ENCODE assay signal across 14 cellular contexts in the genomic region with DNA sequence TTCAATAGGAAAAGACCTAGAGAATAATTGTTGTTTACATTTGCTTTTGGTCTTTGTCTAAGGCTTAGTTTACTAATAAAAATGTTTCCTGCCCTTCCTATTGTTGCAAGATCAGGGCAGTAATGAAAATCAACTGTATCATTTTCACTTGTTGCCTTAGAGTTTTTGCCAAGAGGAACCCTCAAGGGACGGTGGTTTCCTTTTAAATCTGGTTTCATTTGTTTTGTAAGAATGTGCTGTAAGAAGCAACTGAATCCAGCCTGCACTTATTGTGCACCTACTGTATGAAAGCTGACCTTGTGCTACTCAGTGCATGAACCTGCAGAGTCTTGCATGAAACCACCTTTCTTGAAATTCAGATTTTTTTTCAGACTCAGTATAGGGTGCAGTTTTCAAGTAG. TPM values are rescaled to one million over a fixed set of nuclear protein-coding genes. Genes with fewer than 3 reads are reported as not detected.
DNase-seq lines count a peak whose midpoint lies in the region; ATAC-seq, FAIRE-seq and TF ChIP-seq lines count a peak whose summit lies in the region.
"Had no signal": no experiment of that assay in that cellular context is flagged by ENCODE, and none has a peak within 500 bp of the region (broad histone marks: within the 10 kb centered on the region; RNA-seq: fewer than 3 reads in every experiment).

No MANE protein-coding gene starts in this region.

- WGBS in HepG2 (ENCODE audit: low lambda C conversion rate) = 91% methylated on average over 1 of the region's 1 CpG
- WGBS in right lobe of liver (ENCODE audit: insufficient coverage, low coverage, low lambda C conversion rate, missing lambda C conversion rate) = 27% methylated on average over 1 of the region's 1 CpG

- H3F3A ChIP-seq in PC-9 (ENCODE audit: insufficient read depth, low read depth) = 0 out of 2 replicates have a peak, but pooled peaks cover 6% of the 10 kb centered on the region

- H3K4me2 ChIP-seq in HepG2 (ENCODE audit: low read depth, low read length) = peak overlapping the region; percentile 57
- H3K4me2 ChIP-seq in PC-9 = peak overlapping the region; percentile 92

- TF ChIP-seq RAD21 in HepG2 (CRISPR knock-in tag; IDR thresholded peaks at IDR 0.05) = no peak

- CTCF ChIA-PET in HepG2 (lab: Yijun Ruan, JAX; ENCODE audit: low intra/inter-chr PET ratio, low total read pairs) (no interaction called here), PC-9 (lab: Charles Lee) (interaction anchor here (0.6 kb wide), 1 partner anchor 133 kb away, joined by 19 read pairs; no protein-coding TSS in a partner anchor)

- in situ Hi-C loops in HepG2 (cut with HindIII; ENCODE audit: extremely low pct_ligation_motif_present, low pct_unique_long_range_greater_than_20kb) = loop anchor here (10.0 kb wide), 1 partner anchor 121 kb away; no protein-coding TSS in a partner anchor

- peaks cover 60% of the 10 kb centered on the region for H4K20me1 ChIP-seq in HepG2 (ENCODE audit: insufficient read depth, low read length)
- peaks cover 6% of the 10 kb centered on the region; the same call in 1 of the 2 replicates for H4K20me1 ChIP-seq in PC-9 (ENCODE audit: insufficient read depth)

- H3K27me3 ChIP-seq in HepG2 (ENCODE audit: control insufficient read depth in 1 of 2, insufficient read depth in 2 of 2, low read length in 2 of 2) = peaks cover 0 to 4% of the 10 kb centered on the region in 2 experiments; a peak in 1 of 5 replicates
- H3K27me3 ChIP-seq in right lobe of liver = peaks cover 4 to 30% of the 10 kb centered on the region in 2 donors
- H3K27me3 ChIP-seq in PC-9 (ENCODE audit: insufficient read depth, low read depth) = no peaks in the 10 kb centered on the region
- H3K27me3 ChIP-seq: SJSA1 had no signal

- TF ChIP-seq CTCF in HepG2 (CRISPR knock-in tag; IDR thresholded peaks at IDR 0.05) (no peak), right lobe of liver (IDR thresholded peaks at IDR 0.05) (no peak), PC-9 (conservative IDR thresholded peaks at IDR 0.05) (no peak), fibroblast of the aortic adventitia (IDR thresholded peaks at IDR 0.05; ENCODE audit: insufficient read depth, low read length) (no peak)

- H3K4me3 ChIP-seq in HepG2 (replicated peaks in 1 of 3; ENCODE audit: insufficient read depth in 1 of 3, low read depth in 2 of 3, low read length in 3 of 3) (no peak overlapping the region), right lobe of liver (no peak overlapping the region), PC-9 (no peak overlapping the region), fibroblast of the aortic adventitia (ENCODE audit: low read depth, low read length) (no peak overlapping the region)
- H3K4me3 ChIP-seq: left lung, SJSA1 had no signal

- H3K79me2 ChIP-seq in HepG2 (ENCODE audit: insufficient read depth, low read length) (peaks cover 96% of the 10 kb centered on the region), PC-9 (ENCODE audit: low read depth) (peaks cover 94% of the 10 kb centered on the region)

- H3K9me2 ChIP-seq in PC-9 (ENCODE audit: insufficient read depth) = no peaks in the 10 kb centered on the region

- H3K9me3 ChIP-seq in HepG2 (ENCODE audit: low read length) = no peaks in the 10 kb centered on the region
- no peaks in the 10 kb centered on the region for H3K9me3 ChIP-seq in right lobe of liver
- H3K9me3 ChIP-seq in PC-9 (ENCODE audit: insufficient read depth, low read depth) = no peaks in the 10 kb centered on the region
- H3K9me3 ChIP-seq: left lung, SJSA1 had no signal

- no peak for FAIRE-seq in HepG2 (lab: Jason Lieb, UNC)
- FAIRE-seq: TTC549 had no signal

- H3K27ac ChIP-seq in HepG2 (ENCODE audit: extremely low read length, insufficient read depth, low read length) = no peak overlapping the region
- H3K27ac ChIP-seq in right lobe of liver = no peak overlapping the region
- H3K27ac ChIP-seq in PC-9 = no peak overlapping the region
- H3K27ac ChIP-seq: left lung, SJSA1 had no signal

- H3K4me1 ChIP-seq in HepG2 (ENCODE audit: insufficient read depth, low read length) (peaks cover 70% of the 10 kb centered on the region), right lobe of liver (peaks cover 0 to 8% (median 0%) of the 10 kb centered on the region in 4 donors), PC-9 (replicated peaks; ENCODE audit: insufficient read depth) (peaks cover 33% of the 10 kb centered on the region)

- TF ChIP-seq EP300 in HepG2 (IDR thresholded peaks at IDR 0.05; ENCODE audit: low read depth in 2 of 2, low read length in 2 of 2) (no peak), HepG2 (CRISPR knock-in tag; IDR thresholded peaks at IDR 0.05; ENCODE audit: borderline replicate concordance) (no peak)

- POLR2A ChIA-PET in HepG2 (lab: Yijun Ruan, JAX) = no interaction called here
- POLR2A ChIA-PET in PC-9 (lab: Charles Lee; ENCODE audit: unreplicated experiment) = no interaction called here

- DNase-seq in HepG2 (ENCODE audit: low spot score) (no peak), right lobe of liver (no peak), PC-9 (no peak), fibroblast of the aortic adventitia (ENCODE audit: low read depth) (peak; percentile 87), amniotic stem cell (lab: John Stamatoyannopoulos, UW) (no peak), NCI-H226 (no peak)
- DNase-seq in activated effector memory CD4-positive, alpha-beta T cell treated with Interleukin-2 at 50 U/mL for 16 hours = no peak
- DNase-seq: activated CD4-positive, alpha-beta memory T cell treated with anti-CD3 and anti-CD28 coated beads, Interleukin-2, amount 10 ng/mL, durations not matched to agents 7 days and 5 days; amygdala; left lung; naive B cell had no signal

- ATAC-seq in HepG2 = no peak
- ATAC-seq in right lobe of liver = no peak
- ATAC-seq in HG02885 (IDR thresholded peaks at IDR 0.05; ENCODE audit: poor library complexity, unreplicated experiment) = no peak
- ATAC-seq: left lung had no signal

- no TSS peak for BruUV-seq in HepG2 (replicated peaks; lab: Mats Ljungman, UMichigan)
- no TSS peak for BruUV-seq in PC-9 (replicated peaks; lab: Mats Ljungman, UMichigan)

- no peaks in the 10 kb centered on the region for H3K36me3 ChIP-seq in HepG2 (replicated peaks in 1 of 2; ENCODE audit: control insufficient read depth in 1 of 2, insufficient read depth in 2 of 2, low read length in 2 of 2)
- H3K36me3 ChIP-seq in right lobe of liver = no peaks in the 10 kb centered on the region
- no peaks in the 10 kb centered on the region for H3K36me3 ChIP-seq in PC-9 (ENCODE audit: low read depth)
- H3K36me3 ChIP-seq: left lung had no signal

- no peak overlapping the region for H2AFZ ChIP-seq in HepG2 (ENCODE audit: low read length)
- no peak overlapping the region for H2AFZ ChIP-seq in PC-9

- no peak overlapping the region for H3K9ac ChIP-seq in HepG2 (ENCODE audit: insufficient read depth, low read depth, low read length)

- TF ChIP-seq POLR2A in HepG2 (IDR thresholded peaks at IDR 0.05; ENCODE audit: insufficient read depth in 1 of 2, low read depth in 2 of 2, low read length in 2 of 2) (no peak), right lobe of liver (IDR thresholded peaks at IDR 0.05) (no peak)

- intact Hi-C loops in HepG2 (cut with micrococcal nuclease; ENCODE audit: unreplicated experiment) = loop anchor here (5.0 kb wide), 1 partner anchor 74 kb away; no protein-coding TSS in a partner anchor
- intact Hi-C loops in right lobe of liver (cut with DNase I) = no loop called here
- intact Hi-C loops in PC-9 (cut with micrococcal nuclease; ENCODE audit: unreplicated experiment) = no loop called here

TF ChIP-seq in HepG2, 621 proteins besides CTCF, POLR2A, EP300 and RAD21:
- TF ChIP-seq ZNF367 (CRISPR knock-in tag; IDR thresholded peaks at IDR 0.05; ENCODE audit: borderline replicate concordance) = no peak
- no peak for TF ChIP-seq ELF3 (CRISPR knock-in tag; IDR thresholded peaks at IDR 0.05)
- TF ChIP-seq ZKSCAN8 (CRISPR knock-in tag; IDR thresholded peaks at IDR 0.05; ENCODE audit: borderline replicate concordance) = peak; percentile 99
- no peak for TF ChIP-seq HOXA3 (CRISPR knock-in tag; IDR thresholded peaks at IDR 0.05)
- no peak for TF ChIP-seq ZNF652 (CRISPR knock-in tag; IDR thresholded peaks at IDR 0.05; ENCODE audit: borderline replicate concordance, low read depth)
- no peak for TF ChIP-seq ZKSCAN5 (CRISPR knock-in tag; IDR thresholded peaks at IDR 0.05)

RNA-seq across cellular contexts. Expression of gene IGF1R, which starts 5.3 kb away (rescaled TPM):
- total RNA-seq in HepG2 (2016; rRNA removed; fragmentation: Illumina TruSeq; extraction: Trizol) = 12.0 and 15.9 TPM in 2 replicates
- total RNA-seq in HepG2 (2016; cell fraction: cytosol; rRNA removed; fragmentation: Illumina TruSeq; extraction: Trizol; ENCODE audit: low read depth) = 22.3 and 26.4 TPM in 2 replicates
- total RNA-seq in HepG2 (2016; cell fraction: insoluble cytoplasmic fraction; rRNA removed; fragmentation: Illumina TruSeq; extraction: Trizol) = 12.4 and 15.9 TPM in 2 replicates
- 9.1 and 9.4 TPM in 2 replicates for total RNA-seq in HepG2 (2016; cell fraction: membrane; rRNA removed; fragmentation: Illumina TruSeq; extraction: Trizol)
- total RNA-seq in HepG2 (2016; cell fraction: nucleus; rRNA removed; fragmentation: Illumina TruSeq; extraction: Trizol) = 30.4 and 44.0 TPM in 2 replicates
- polyA plus RNA-seq in HepG2 (2011; rRNA removed) = 18.4 and 22.8 TPM in 2 replicates
- 18.9 and 21.0 TPM in 2 replicates for polyA plus RNA-seq in HepG2 (2011; cell fraction: cytosol; rRNA removed)
- 132 and 162 TPM in 2 replicates for polyA plus RNA-seq in HepG2 (2011; cell fraction: nucleus; rRNA removed)
- 24.6 and 26.4 TPM in 2 replicates for polyA plus RNA-seq in HepG2 (2012)
- polyA plus RNA-seq in HepG2 (2016; cell fraction: cytosol; fragmentation: Illumina TruSeq; extraction: Trizol; ENCODE audit: low read depth) = 0.51 and 0.54 TPM in 2 replicates
- 5.1 and 6.9 TPM in 2 replicates for polyA plus RNA-seq in HepG2 (2016; cell fraction: insoluble cytoplasmic fraction; fragmentation: Illumina TruSeq; extraction: Trizol; ENCODE audit: low read depth)
- polyA plus RNA-seq in HepG2 (2016; cell fraction: membrane; fragmentation: Illumina TruSeq; extraction: Trizol; ENCODE audit: low read depth) = 1.3 and 1.5 TPM in 2 replicates
- polyA plus RNA-seq in HepG2 (2016; cell fraction: nucleus; fragmentation: Illumina TruSeq; extraction: Trizol; ENCODE audit: insufficient read depth, low read depth) = 18.9 and 21.8 TPM in 2 replicates
- 153 and 191 TPM in 2 replicates for polyA minus RNA-seq in HepG2 (2011; rRNA and poly(A)+ RNA removed; ENCODE audit: low replicate concordance)
- polyA minus RNA-seq in HepG2 (2011; cell fraction: cytosol; rRNA and poly(A)+ RNA removed) = 117 and 121 TPM in 2 replicates
- polyA minus RNA-seq in HepG2 (2011; cell fraction: nucleus; rRNA and poly(A)+ RNA removed) = 127 TPM in 2 replicates
- total RNA-seq in right lobe of liver = 1 to 10 TPM; 2.5 to 5.3 (median 3.8) TPM
- 71.3 and 78.9 TPM in 2 replicates for total RNA-seq in PC-9 (2021)
- 13.2 and 45.6 TPM in 2 replicates for total RNA-seq in fibroblast of the aortic adventitia (ENCODE audit: low replicate concordance)
